ENCODE assay signal across 1 cellular context in the genomic region with DNA sequence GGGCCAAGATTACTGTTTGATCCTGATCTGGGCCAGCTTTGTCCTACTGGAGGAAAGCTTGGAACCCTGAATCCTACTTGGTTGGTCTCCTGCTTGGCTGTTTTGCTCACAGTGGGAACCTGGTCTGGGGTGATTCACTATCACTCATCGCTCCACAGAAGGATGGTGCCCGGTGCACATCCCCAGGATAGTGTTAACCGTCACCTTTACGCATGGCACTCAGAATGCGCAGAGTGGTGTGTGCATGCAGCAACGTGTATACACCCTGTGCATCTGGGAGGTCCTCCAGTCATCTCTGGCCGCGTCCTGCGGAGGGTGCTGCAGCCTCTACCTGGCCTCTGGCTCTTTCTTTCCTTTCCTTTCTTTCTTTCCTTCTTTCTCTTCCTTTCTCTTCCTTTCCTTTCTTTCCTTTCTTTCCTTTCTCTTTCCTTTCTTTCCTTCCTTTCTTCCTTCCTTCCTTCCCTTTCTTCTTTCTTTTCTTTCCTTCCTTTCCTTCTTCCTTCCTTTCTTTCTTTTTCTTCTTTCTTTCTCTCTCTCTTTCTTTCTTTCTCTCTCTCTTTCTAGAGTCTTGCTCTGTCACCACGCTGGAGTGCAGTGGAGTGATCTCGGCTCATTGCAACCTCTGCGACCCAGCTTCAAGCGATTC.
TF ChIP-seq lines count a peak whose summit lies in the region.

No MANE protein-coding gene starts in this region.

TF ChIP-seq in IMR-90, 13 proteins besides CTCF, POLR2A, EP300 and RAD21:
- TF ChIP-seq, protein P1, sequence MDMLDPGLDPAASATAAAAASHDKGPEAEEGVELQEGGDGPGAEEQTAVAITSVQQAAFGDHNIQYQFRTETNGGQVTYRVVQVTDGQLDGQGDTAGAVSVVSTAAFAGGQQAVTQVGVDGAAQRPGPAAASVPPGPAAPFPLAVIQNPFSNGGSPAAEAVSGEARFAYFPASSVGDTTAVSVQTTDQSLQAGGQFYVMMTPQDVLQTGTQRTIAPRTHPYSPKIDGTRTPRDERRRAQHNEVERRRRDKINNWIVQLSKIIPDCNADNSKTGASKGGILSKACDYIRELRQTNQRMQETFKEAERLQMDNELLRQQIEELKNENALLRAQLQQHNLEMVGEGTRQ (IDR thresholded peaks at IDR 0.05; ENCODE audit: low read depth, low read length), result no peak
- TF ChIP-seq MXI1 (IDR thresholded peaks at IDR 0.05; ENCODE audit: borderline replicate concordance, low read depth, low read length) (no peak), NFE2L2 (IDR thresholded peaks at IDR 0.05; ENCODE audit: low read depth, low read length) (no peak), BHLHE40 (IDR thresholded peaks at IDR 0.05; ENCODE audit: low read depth, low read length) (no peak), RCOR1 (IDR thresholded peaks at IDR 0.05; ENCODE audit: insufficient replicate concordance, low read length) (no peak), MAFK (IDR thresholded peaks at IDR 0.05; ENCODE audit: low read depth, low read length) (no peak), RFX5 (IDR thresholded peaks at IDR 0.05; ENCODE audit: low read depth, low read length) (no peak), MAZ (IDR thresholded peaks at IDR 0.05; ENCODE audit: borderline replicate concordance, low read depth, low read length) (no peak), CEBPB (IDR thresholded peaks at IDR 0.05; ENCODE audit: low read depth, low read length) (no peak), SMC3 (IDR thresholded peaks at IDR 0.05; ENCODE audit: low read depth, low read length) (no peak), FOS (IDR thresholded peaks at IDR 0.05; ENCODE audit: low read depth, low read length) (no peak), CHD1 (IDR thresholded peaks at IDR 0.05; ENCODE audit: low read depth, low read length) (no peak)
- TF ChIP-seq, protein P2, sequence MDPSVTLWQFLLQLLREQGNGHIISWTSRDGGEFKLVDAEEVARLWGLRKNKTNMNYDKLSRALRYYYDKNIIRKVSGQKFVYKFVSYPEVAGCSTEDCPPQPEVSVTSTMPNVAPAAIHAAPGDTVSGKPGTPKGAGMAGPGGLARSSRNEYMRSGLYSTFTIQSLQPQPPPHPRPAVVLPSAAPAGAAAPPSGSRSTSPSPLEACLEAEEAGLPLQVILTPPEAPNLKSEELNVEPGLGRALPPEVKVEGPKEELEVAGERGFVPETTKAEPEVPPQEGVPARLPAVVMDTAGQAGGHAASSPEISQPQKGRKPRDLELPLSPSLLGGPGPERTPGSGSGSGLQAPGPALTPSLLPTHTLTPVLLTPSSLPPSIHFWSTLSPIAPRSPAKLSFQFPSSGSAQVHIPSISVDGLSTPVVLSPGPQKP (IDR thresholded peaks at IDR 0.05; ENCODE audit: borderline replicate concordance, low read depth, low read length), result no peak
TF ChIP-seq in IMR-90: peak in this region for 0.
